Comparison of ENCODE assay signal across 14 cellular contexts in genomic region chr9:68342265-68343025, GRCh38. TPM values are rescaled to one million over a fixed set of nuclear protein-coding genes. Genes with fewer than 3 reads are reported as not detected.
DNase-seq lines count a peak whose midpoint lies in the region; ATAC-seq and TF ChIP-seq lines count a peak whose summit lies in the region.
"Not testable (repeated sequence)": the region's sequence is repeated elsewhere in the genome, so short reads cannot be mapped to it uniquely, and the experiment has no call there.
"Had no signal": no experiment of that assay in that cellular context is flagged by ENCODE, and none has a peak within 500 bp of the region (broad histone marks: within the 10 kb centered on the region; RNA-seq: fewer than 3 reads in every experiment).

No MANE protein-coding gene starts in this region.

- not testable (repeated sequence) for H3K9me3 ChIP-seq in lung (ENCODE audit: control insufficient read depth in 2 of 2, insufficient read depth in 1 of 2, low read length in 1 of 2)

- CTCF ChIA-PET in T-cell (lab: Charles Lee), result not testable (repeated sequence)

- DNase-seq in T-cell, result peak in 1 of 34 experiments; percentile 8
- not testable (repeated sequence) for DNase-seq in effector memory CD8-positive, alpha-beta T cell; lung (ENCODE audit: low spot score); stimulated activated effector memory CD8-positive, alpha-beta T cell treated with anti-CD3 and anti-CD28 coated beads, Interleukin-12 subunit alpha, Interleukin-12 subunit beta, amount 100 ng/mL, for 72 hours (ENCODE audit: low spot score in 2 of 2)

- not testable (repeated sequence) for H3K27me3 Mint-ChIP-seq in T-cell; effector memory CD8-positive, alpha-beta T cell

- ATAC-seq in GM18517 (IDR thresholded peaks at IDR 0.05; ENCODE audit: unreplicated experiment) (peak; percentile 95), GM21360 (IDR thresholded peaks at IDR 0.05; ENCODE audit: unreplicated experiment) (peak; percentile 96), HG02763 (IDR thresholded peaks at IDR 0.05; ENCODE audit: unreplicated experiment) (peak; percentile 84), HG03378 (IDR thresholded peaks at IDR 0.05; ENCODE audit: unreplicated experiment) (peak; percentile 84), T-cell (replicated peaks in 1 of 4) (peak; percentile 71 to 84 (median 80)), lung (ENCODE audit: insufficient read depth, low FRiP score) (peak; percentile 88)
- peak; percentile 92 for ATAC-seq in effector memory CD8-positive, alpha-beta T cell (replicated peaks)
- ATAC-seq in stimulated activated effector memory CD8-positive, alpha-beta T cell treated with anti-CD3 and anti-CD28 coated beads, Interleukin-12 subunit alpha, Interleukin-12 subunit beta, amount 100 ng/mL, for 72 hours, result peak; percentile 81

- not testable (repeated sequence) for H3K4me1 ChIP-seq in lung (ENCODE audit: control insufficient read depth in 2 of 2, insufficient read depth in 2 of 2, low read length in 2 of 2)

- H3K9me3 Mint-ChIP-seq in T-cell; effector memory CD8-positive, alpha-beta T cell; stimulated activated effector memory CD8-positive, alpha-beta T cell treated with anti-CD3 and anti-CD28 coated beads, Interleukin-12 subunit alpha, Interleukin-12 subunit beta, amount 100 ng/mL, for 72 hours: not testable (repeated sequence)

- not testable (repeated sequence) for H3K4me3 ChIP-seq in lung

- not testable (repeated sequence) for H3K36me3 Mint-ChIP-seq in T-cell; effector memory CD8-positive, alpha-beta T cell (ENCODE audit: insufficient read depth); stimulated activated effector memory CD8-positive, alpha-beta T cell treated with anti-CD3 and anti-CD28 coated beads, Interleukin-12 subunit alpha, Interleukin-12 subunit beta, amount 100 ng/mL, for 72 hours

- not testable (repeated sequence) for TF ChIP-seq CTCF in lung (IDR thresholded peaks at IDR 0.05; ENCODE audit: control extremely low read depth, extremely low read depth)

- not testable (repeated sequence) for H3K27ac Mint-ChIP-seq in T-cell; effector memory CD8-positive, alpha-beta T cell; stimulated activated effector memory CD8-positive, alpha-beta T cell treated with anti-CD3 and anti-CD28 coated beads, Interleukin-12 subunit alpha, Interleukin-12 subunit beta, amount 100 ng/mL, for 72 hours

- not testable (repeated sequence) for H3K4me1 Mint-ChIP-seq in T-cell; effector memory CD8-positive, alpha-beta T cell (ENCODE audit: low read depth in 2 of 2); stimulated activated effector memory CD8-positive, alpha-beta T cell treated with anti-CD3 and anti-CD28 coated beads, Interleukin-12 subunit alpha, Interleukin-12 subunit beta, amount 100 ng/mL, for 72 hours

- WGBS in lung, 2 donors, result 11 to 16% methylated on average over 4 of the region's 10 CpGs

- H3K27ac ChIP-seq in lung (ENCODE audit: low read depth in 1 of 2, low read length in 1 of 2), result not testable (repeated sequence)

- H3K4me3 Mint-ChIP-seq in T-cell; effector memory CD8-positive, alpha-beta T cell; stimulated activated effector memory CD8-positive, alpha-beta T cell treated with anti-CD3 and anti-CD28 coated beads, Interleukin-12 subunit alpha, Interleukin-12 subunit beta, amount 100 ng/mL, for 72 hours: not testable (repeated sequence)

- POLR2A ChIA-PET in T-cell (lab: Charles Lee), result not testable (repeated sequence)

- H3K27me3 ChIP-seq in lung (ENCODE audit: control insufficient read depth, insufficient read depth), result not testable (repeated sequence)

- not testable (repeated sequence) for H3K36me3 ChIP-seq in lung (ENCODE audit: control insufficient read depth in 2 of 2, insufficient read depth in 2 of 2, low read length in 2 of 2)

RNA-seq across cellular contexts. Expression of gene PGM5, which starts 14.0 kb away (rescaled TPM):
- under 1 TPM in 4 of 5 donors, not detected in 1; 0.20 to 0.69 (median 0.32) TPM for total RNA-seq in T-cell
- 10 to 100 TPM; 19.6 to 51.7 TPM for total RNA-seq in lung
- polyA plus RNA-seq in lung, result 1 to 10 TPM; 4.3 TPM
- total RNA-seq: MCF 10A had no signal

RNA-seq across cellular contexts. Expression of gene FOXD4L3, which starts 39.8 kb away (rescaled TPM):
- total RNA-seq in T-cell (under 1 TPM in 1 of 5 donors, not detected in 4; 0.38 TPM), lung (under 1 TPM in 1 of 2 donors, not detected in 1; 0.21 TPM)
- not detected for polyA plus RNA-seq in lung
- total RNA-seq: cardiac septum, HT-29, mononuclear cell, renal cortical epithelial cell, ureter had no signal

Comparison
In these comparisons a context has a peak if more than half of its experiments do, and no peak if none do; other contexts are left out.
1. RNA of gene PGM5, which starts 14.0 kb away (total RNA-seq): 19.6 to 51.7 TPM in lung; 0.20 to 0.69 TPM in T-cell; every median in the first group is over 10 times any median in the second.
2. Peak in every context shown above with its lines, with median percentiles within 50 percentile points of each other: ATAC-seq.